ENCODE assay signal across 9 cellular contexts in genomic region chr5:14213813-14214585, GRCh38.
DNase-seq lines count a peak whose midpoint lies in the region; ATAC-seq, FAIRE-seq and TF ChIP-seq lines count a peak whose summit lies in the region.
"Had no signal": no experiment of that assay in that cellular context is flagged by ENCODE, and none has a peak within 500 bp of the region (broad histone marks: within the 10 kb centered on the region; RNA-seq: fewer than 3 reads in every experiment).

No MANE protein-coding gene starts in this region.

- H3K27ac ChIP-seq in GM12878 (ENCODE audit: control insufficient read depth, insufficient read depth) = peak overlapping the region; percentile 94
- H3K27ac ChIP-seq in spleen = peak overlapping the region in 5 of 8 donors; percentile 1 to 78 (median 72)
- H3K27ac ChIP-seq: gastrocnemius medialis had no signal

- H3K4me1 ChIP-seq in GM12878 (ENCODE audit: control insufficient read depth, insufficient read depth, low read length) = peaks cover 80% of the 10 kb centered on the region
- H3K4me1 ChIP-seq in spleen = peaks cover 0 to 84% (median 66%) of the 10 kb centered on the region in 6 donors

- H3K4me3 ChIP-seq in GM12878 = peak overlapping the region; percentile 46
- peak overlapping the region in 1 of 8 donors; percentile 22 for H3K4me3 ChIP-seq in spleen
- H3K4me3 ChIP-seq: gastrocnemius medialis had no signal

- in situ Hi-C loops in GM12878 (cut with MboI) = loop anchor here (5.0 kb wide), 1 partner anchor 107 kb away; no protein-coding TSS in a partner anchor

- no peak for TF ChIP-seq POLR2A in GM12878 (IDR thresholded peaks at IDR 0.05; ENCODE audit: low read depth, low read length)
- TF ChIP-seq POLR2A in spleen (IDR thresholded peaks at IDR 0.05) = no peak

- RAD21 ChIA-PET in GM12878 (lab: Charles Lee; ENCODE audit: unreplicated experiment) = interaction anchor here (0.8 to 12.4 kb wide), 21 partner anchors 7 to 105 kb away, joined by 3 to 373 read pairs (median 7); partner anchors contain the start of gene TRIO

- H3K79me2 ChIP-seq in GM12878 (ENCODE audit: control insufficient read depth, insufficient read depth, low read length) = peaks cover 98% of the 10 kb centered on the region

- no peaks in the 10 kb centered on the region for H4K20me1 ChIP-seq in GM12878 (ENCODE audit: control insufficient read depth, insufficient read depth)

- CTCF ChIA-PET in GM12878 (lab: Yijun Ruan, JAX) = interaction anchor here (0.8 to 9.7 kb wide), 14 partner anchors 10 to 435 kb away, joined by 3 to 118 read pairs (median 5); no protein-coding TSS in a partner anchor

- TF ChIP-seq EP300 in GM12878 (IDR thresholded peaks at IDR 0.05; ENCODE audit: borderline replicate concordance in 1 of 2, control insufficient read depth in 1 of 2, low read depth in 2 of 2, low read length in 2 of 2) = peak in 1 of 2 experiments; percentile 35; a peak in 1 of 4 replicates

- peak overlapping the region; percentile 66 for H3K4me2 ChIP-seq in GM12878 (ENCODE audit: control insufficient read depth, insufficient read depth)

- H3K9ac ChIP-seq in GM12878 (ENCODE audit: control insufficient read depth, insufficient read depth, low read length) = peak overlapping the region; percentile 64

- no peaks in the 10 kb centered on the region for H3K9me3 ChIP-seq in GM12878 (replicated peaks; ENCODE audit: control insufficient read depth, insufficient read depth, low read length)
- no peaks in the 10 kb centered on the region for H3K9me3 ChIP-seq in spleen
- H3K9me3 ChIP-seq: gastrocnemius medialis had no signal

- intact Hi-C loops in GM12878 (cut with micrococcal nuclease; ENCODE audit: unreplicated experiment) (loop anchor here (5.0 kb wide), 1 partner anchor 222 kb away; no protein-coding TSS in a partner anchor), spleen (cut with DNase I; ENCODE audit: low total_unique reads) (loop anchor here (10.0 kb wide), 1 partner anchor 51 kb away; no protein-coding TSS in a partner anchor)

- TF ChIP-seq CTCF in GM12878 (IDR thresholded peaks at IDR 0.05 in 2 of 3, conservative IDR thresholded peaks at IDR 0.05 in 1 of 3; ENCODE audit: control insufficient read depth in 2 of 3, extremely low read depth in 1 of 3, insufficient read depth in 1 of 3, low read depth in 3 of 3, low read length in 3 of 3) (no peak), spleen (IDR thresholded peaks at IDR 0.05 in 8 of 11, conservative IDR thresholded peaks at IDR 0.05 in 3 of 11) (no peak)

- H3K27me3 ChIP-seq in GM12878 (replicated peaks in 1 of 2; ENCODE audit: control insufficient read depth in 2 of 2, insufficient read depth in 2 of 2, low read length in 1 of 2) (no peaks in the 10 kb centered on the region), spleen (replicated peaks in 1 of 7) (no peaks in the 10 kb centered on the region)
- H3K27me3 ChIP-seq: gastrocnemius medialis had no signal

- 1% methylated on average over 6 of the region's 6 CpGs for WGBS in GM12878 (ENCODE audit: insufficient coverage, insufficient replicate concordance, low lambda C conversion rate, missing lambda C conversion rate)
- 74 to 89% (median 84%) methylated on average over 6 of the region's 6 CpGs for WGBS in spleen, 5 donors

- DNase-seq in GM12878 (ENCODE audit: low read depth, low spot score) = no peak
- no peak for DNase-seq in spleen
- no peak for DNase-seq in NCI-H226
- DNase-seq in NOMO-1 (lab: John Stamatoyannopoulos, UW; ENCODE audit: unreplicated experiment in 2 of 2) = no peak
- no peak for DNase-seq in activated CD8-positive, alpha-beta memory T cell treated with anti-CD3 and anti-CD28 coated beads for 24 hours
- DNase-seq: gastrocnemius medialis had no signal

- SMC1A ChIA-PET in GM12878 (lab: Charles Lee; ENCODE audit: uncharacterized antibody, unreplicated experiment) = interaction anchor here (0.9 to 14.5 kb wide), 21 partner anchors 8 to 223 kb away, joined by 3 to 225 read pairs (median 14); partner anchors contain the start of gene TRIO

- ATAC-seq in GM19324 (IDR thresholded peaks at IDR 0.05; ENCODE audit: low FRiP score, unreplicated experiment) (peak; percentile 38), HG03066 (IDR thresholded peaks at IDR 0.05; ENCODE audit: low read depth, unreplicated experiment) (peak; percentile 25), GM12878 (peak; percentile 29)
- ATAC-seq: gastrocnemius medialis, HCT116 had no signal

- no peak for TF ChIP-seq RAD21 in GM12878 (IDR thresholded peaks at IDR 0.05; ENCODE audit: insufficient read depth, low read depth, low read length)

- no peak overlapping the region for H2AFZ ChIP-seq in GM12878 (ENCODE audit: control insufficient read depth, low read depth, low read length)

- FAIRE-seq in GM12878 (lab: Jason Lieb, UNC) = no peak

- H3K36me3 ChIP-seq in GM12878 (ENCODE audit: control insufficient read depth in 2 of 2, insufficient read depth in 2 of 2, low read length in 1 of 2) = no peaks in the 10 kb centered on the region; a peak in 1 of 4 replicates
- H3K36me3 ChIP-seq in spleen = no peaks in the 10 kb centered on the region
- H3K36me3 ChIP-seq: gastrocnemius medialis had no signal

- BruUV-seq in GM12878 (replicated peaks; lab: Mats Ljungman, UMichigan) = no TSS peak

- POLR2A ChIA-PET in GM12878 (lab: Charles Lee) = interaction anchor here (0.9 to 12.4 kb wide), 14 partner anchors 9 to 105 kb away, joined by 3 to 347 read pairs (median 7); partner anchors contain the start of gene TRIO

TF ChIP-seq in GM12878, 131 proteins besides CTCF, POLR2A, EP300 and RAD21 (continues in another document):
- TF ChIP-seq CEBPZ (IDR thresholded peaks at IDR 0.05; ENCODE audit: low read depth, low read length) = no peak
- TF ChIP-seq TARDBP (IDR thresholded peaks at IDR 0.05; ENCODE audit: borderline replicate concordance) = no peak
- no peak for TF ChIP-seq CEBPB (IDR thresholded peaks at IDR 0.05; ENCODE audit: borderline replicate concordance in 1 of 2, low read depth in 2 of 2, low read length in 2 of 2)
- no peak; the same call in 1 of the 2 replicates for TF ChIP-seq USF2 (IDR thresholded peaks at IDR 0.05; ENCODE audit: borderline replicate concordance, low read depth, low read length)
- TF ChIP-seq SP1 (IDR thresholded peaks at IDR 0.05; ENCODE audit: low read depth, low read length) = no peak
- TF ChIP-seq PAX8 (IDR thresholded peaks at IDR 0.05) = no peak
- TF ChIP-seq EED (IDR thresholded peaks at IDR 0.05; ENCODE audit: low read depth) = 0 out of 2 replicates have a peak, but pooled peaks have one; percentile 20
- TF ChIP-seq ZBTB4 (CRISPR knock-in tag; IDR thresholded peaks at IDR 0.05) = no peak
- TF ChIP-seq STAT3 (IDR thresholded peaks at IDR 0.05; ENCODE audit: low read depth, low read length) = no peak
- peak; percentile 55; the same call in 1 of the 2 replicates for TF ChIP-seq POLR2AphosphoS5 (IDR thresholded peaks at IDR 0.05; ENCODE audit: low read length)
- no peak for TF ChIP-seq HCFC1 (IDR thresholded peaks at IDR 0.05; ENCODE audit: low read length)
